Comparison of ENCODE assay signal across 8 cellular contexts in genomic region chr7:35038340-35038738, GRCh38. TPM values are rescaled to one million over a fixed set of nuclear protein-coding genes. Genes with fewer than 3 reads are reported as not detected.
DNase-seq lines count a peak whose midpoint lies in the region; ATAC-seq and TF ChIP-seq lines count a peak whose summit lies in the region.

No MANE protein-coding gene starts in this region.

- WGBS in SK-N-SH (ENCODE audit: low lambda C conversion rate) = 57% methylated on average over 8 of the region's 8 CpGs
- 16 to 28% (median 23%) methylated on average over 8 of the region's 8 CpGs for WGBS in stomach, 5 donors

- POLR2A ChIA-PET in SK-N-SH (lab: Yijun Ruan, JAX) = no interaction called here

- H3K9me2 ChIP-seq in SK-N-SH = no peaks in the 10 kb centered on the region

- H3K4me3 ChIP-seq in SK-N-SH (ENCODE audit: low read depth in 2 of 2, low read length in 1 of 2) (peak overlapping the region; percentile 64 to 73), iPS-18a (ENCODE audit: low read length) (peak overlapping the region; percentile 85), stomach (peak overlapping the region; percentile 64 to 86 (median 72))

- no peak for DNase-seq in SK-N-SH
- no peak for DNase-seq in activated T-helper 2 cell treated with anti-CD3 and anti-CD28 coated beads, Interferon-gamma antibody, Interleukin-2, Interleukin-4, amounts not matched to agents 10 μg/mL and 5 μg/mL and 100 μg/mL, durations not matched to agents 14 hours and 24 hours and 36 hours (ENCODE audit: low spot score)
- no peak for DNase-seq in stomach
- no peak for DNase-seq in T-helper 9 cell
- no peak for DNase-seq in NCI-H2171 (lab: John Stamatoyannopoulos, UW)

- peaks cover 0 to 22% of the 10 kb centered on the region in 2 experiments; a peak in 2 of 4 replicates for H3K4me1 ChIP-seq in SK-N-SH (ENCODE audit: control insufficient read depth in 1 of 2, insufficient read depth in 2 of 2, low read depth in 1 of 2, low read length in 1 of 2)
- H3K4me1 ChIP-seq in iPS-18a (ENCODE audit: control insufficient read depth, low read depth, low read length) = peaks cover 19% of the 10 kb centered on the region
- H3K4me1 ChIP-seq in stomach = peaks cover 16 to 26% (median 20%) of the 10 kb centered on the region in 4 donors

- H3F3A ChIP-seq in SK-N-SH (replicated peaks; ENCODE audit: insufficient read depth) = peaks cover 17% of the 10 kb centered on the region

- peaks cover 31% of the 10 kb centered on the region for H3K27me3 Mint-ChIP-seq in activated T-helper 2 cell treated with anti-CD3 and anti-CD28 coated beads, Interferon-gamma antibody, Interleukin-2, Interleukin-4, amounts not matched to agents 10 μg/mL and 5 μg/mL and 100 μg/mL, durations not matched to agents 14 hours and 24 hours and 36 hours (ENCODE audit: low read depth)

- no peak for TF ChIP-seq EP300 in SK-N-SH (IDR thresholded peaks at IDR 0.05; ENCODE audit: borderline replicate concordance in 1 of 2, low read depth in 1 of 2, low read length in 1 of 2)
- TF ChIP-seq EP300 in stomach (IDR thresholded peaks at IDR 0.05) = no peak

- H3K27ac ChIP-seq in SK-N-SH (ENCODE audit: low read depth in 2 of 2, low read length in 1 of 2) (peak overlapping the region; percentile 88 to 98; a peak in 3 of 4 replicates), iPS-18a (ENCODE audit: low read length) (no peak overlapping the region), stomach (peak overlapping the region in 4 of 5 donors; percentile 85 to 93 (median 92))

- peak overlapping the region; percentile 85 for H3K4me2 ChIP-seq in SK-N-SH

- H3K36me3 ChIP-seq in SK-N-SH (replicated peaks in 1 of 2; ENCODE audit: control insufficient read depth in 1 of 2, insufficient read depth in 2 of 2, low read length in 1 of 2) = no peaks in the 10 kb centered on the region
- H3K36me3 ChIP-seq in iPS-18a (ENCODE audit: control insufficient read depth, low read depth, low read length) = no peaks in the 10 kb centered on the region
- H3K36me3 ChIP-seq in stomach = no peaks in the 10 kb centered on the region

- H3K4me1 Mint-ChIP-seq in activated T-helper 2 cell treated with anti-CD3 and anti-CD28 coated beads, Interferon-gamma antibody, Interleukin-2, Interleukin-4, amounts not matched to agents 10 μg/mL and 5 μg/mL and 100 μg/mL, durations not matched to agents 14 hours and 24 hours and 36 hours (ENCODE audit: low read depth) = peaks cover 23% of the 10 kb centered on the region

- H3K9ac ChIP-seq in SK-N-SH = peak overlapping the region; percentile 78; the same call in 1 of the 2 replicates
- peak overlapping the region; percentile 69 for H3K9ac ChIP-seq in iPS-18a (ENCODE audit: low read length)

- no peaks in the 10 kb centered on the region for H3K9me3 Mint-ChIP-seq in activated T-helper 2 cell treated with anti-CD3 and anti-CD28 coated beads, Interferon-gamma antibody, Interleukin-2, Interleukin-4, amounts not matched to agents 10 μg/mL and 5 μg/mL and 100 μg/mL, durations not matched to agents 14 hours and 24 hours and 36 hours

- intact Hi-C loops in activated T-helper 2 cell treated with anti-CD3 and anti-CD28 coated beads, Interferon-gamma antibody, Interleukin-2, Interleukin-4, amounts not matched to agents 10 μg/mL and 5 μg/mL and 100 μg/mL, durations not matched to agents 14 hours and 24 hours and 36 hours (cut with micrococcal nuclease) = no loop called here
- intact Hi-C loops in stomach (cut with DNase I; ENCODE audit: low total_unique reads) = no loop called here

- CTCF ChIA-PET in SK-N-SH (lab: Yijun Ruan, JAX) = interaction anchor here (0.6 to 1.6 kb wide), 11 partner anchors 13 to 938 kb away, joined by 3 to 5 read pairs (median 3); no protein-coding TSS in a partner anchor

- peak overlapping the region; percentile 74 for H2AFZ ChIP-seq in SK-N-SH (ENCODE audit: low read depth)

- H3K9me3 ChIP-seq in SK-N-SH (no peaks in the 10 kb centered on the region), iPS-18a (ENCODE audit: control insufficient read depth, low read depth, low read length) (no peaks in the 10 kb centered on the region), stomach (no peaks in the 10 kb centered on the region)

- H3K27me3 ChIP-seq in SK-N-SH (ENCODE audit: insufficient read depth) (no peaks in the 10 kb centered on the region), iPS-18a (ENCODE audit: control insufficient read depth, insufficient read depth, low read length) (no peaks in the 10 kb centered on the region), stomach (no peaks in the 10 kb centered on the region)

- TF ChIP-seq CTCF in SK-N-SH (IDR thresholded peaks at IDR 0.05) = no peak
- no peak for TF ChIP-seq CTCF in stomach (IDR thresholded peaks at IDR 0.05)

- peak overlapping the region; percentile 90 for H3K4me3 Mint-ChIP-seq in activated T-helper 2 cell treated with anti-CD3 and anti-CD28 coated beads, Interferon-gamma antibody, Interleukin-2, Interleukin-4, amounts not matched to agents 10 μg/mL and 5 μg/mL and 100 μg/mL, durations not matched to agents 14 hours and 24 hours and 36 hours (ENCODE audit: low read depth)

- no peak for TF ChIP-seq POLR2A in stomach (IDR thresholded peaks at IDR 0.05)

- peaks cover 35% of the 10 kb centered on the region for H3K79me2 ChIP-seq in SK-N-SH (ENCODE audit: insufficient read depth)

- ATAC-seq in SK-N-SH treated with all-trans-retinoic acid at 6 μM for 48 hours (no peak), HG03378 (IDR thresholded peaks at IDR 0.05; ENCODE audit: unreplicated experiment) (no peak)

- H3K36me3 Mint-ChIP-seq in activated T-helper 2 cell treated with anti-CD3 and anti-CD28 coated beads, Interferon-gamma antibody, Interleukin-2, Interleukin-4, amounts not matched to agents 10 μg/mL and 5 μg/mL and 100 μg/mL, durations not matched to agents 14 hours and 24 hours and 36 hours (ENCODE audit: low read depth) = no peaks in the 10 kb centered on the region

- peaks cover 26% of the 10 kb centered on the region for H4K20me1 ChIP-seq in SK-N-SH (ENCODE audit: insufficient read depth)

- peak overlapping the region; percentile 79 for H3K27ac Mint-ChIP-seq in activated T-helper 2 cell treated with anti-CD3 and anti-CD28 coated beads, Interferon-gamma antibody, Interleukin-2, Interleukin-4, amounts not matched to agents 10 μg/mL and 5 μg/mL and 100 μg/mL, durations not matched to agents 14 hours and 24 hours and 36 hours

- TF ChIP-seq RAD21 in SK-N-SH (IDR thresholded peaks at IDR 0.05; ENCODE audit: low read length) = no peak

TF ChIP-seq in SK-N-SH, 30 proteins besides CTCF, POLR2A, EP300 and RAD21:
- TF ChIP-seq YY1 (IDR thresholded peaks at IDR 0.05; ENCODE audit: low read depth) (no peak), RFX5 (IDR thresholded peaks at IDR 0.05; ENCODE audit: low read length) (no peak), TCF12 (IDR thresholded peaks at IDR 0.05) (no peak), MAX (IDR thresholded peaks at IDR 0.05; ENCODE audit: low read depth) (no peak), USF2 (IDR thresholded peaks at IDR 0.05; ENCODE audit: borderline replicate concordance, low read depth, low read length) (no peak)

TF ChIP-seq in SK-N-SH treated with all-trans-retinoic acid at 6 μM for 48 hours, 23 proteins besides CTCF, POLR2A, EP300 and RAD21 (continues in another document):
- TF ChIP-seq CREB5 (CRISPR knock-in tag; IDR thresholded peaks at IDR 0.05; ENCODE audit: low read depth) (no peak), PATZ1 (CRISPR knock-in tag; IDR thresholded peaks at IDR 0.05; ENCODE audit: borderline replicate concordance) (no peak), CSRNP3 (CRISPR knock-in tag; IDR thresholded peaks at IDR 0.05) (no peak), GLIS3 (CRISPR knock-in tag; IDR thresholded peaks at IDR 0.05) (no peak)

RNA-seq across cellular contexts. Expression of gene DPY19L1, which starts 1.1 kb away (rescaled TPM):
- 27.7 and 36.1 TPM in 2 replicates for polyA plus RNA-seq in SK-N-SH (2012; rRNA removed)
- 43.1 and 47.2 TPM in 2 replicates for polyA plus RNA-seq in SK-N-SH (2012; cell fraction: cytosol; rRNA removed)
- 14.0 and 23.6 TPM in 2 replicates for polyA plus RNA-seq in SK-N-SH (2012; cell fraction: nucleus; rRNA removed)
- total RNA-seq in activated T-helper 2 cell treated with anti-CD3 and anti-CD28 coated beads, Interferon-gamma antibody, Interleukin-2, Interleukin-4, amounts not matched to agents 10 μg/mL and 5 μg/mL and 100 μg/mL, durations not matched to agents 14 hours and 24 hours and 36 hours = 21.9 and 25.4 TPM in 2 replicates
- total RNA-seq in stomach = 10 to 100 TPM in 3 of 5 donors, 1 to 10 TPM in 2; 2.0 to 28.7 (median 21.6) TPM
- 1 to 10 TPM; 2.3 to 4.6 (median 3.7) TPM for polyA plus RNA-seq in stomach
